17 cellular contexts compared by ENCODE assay signal in the genomic region with DNA sequence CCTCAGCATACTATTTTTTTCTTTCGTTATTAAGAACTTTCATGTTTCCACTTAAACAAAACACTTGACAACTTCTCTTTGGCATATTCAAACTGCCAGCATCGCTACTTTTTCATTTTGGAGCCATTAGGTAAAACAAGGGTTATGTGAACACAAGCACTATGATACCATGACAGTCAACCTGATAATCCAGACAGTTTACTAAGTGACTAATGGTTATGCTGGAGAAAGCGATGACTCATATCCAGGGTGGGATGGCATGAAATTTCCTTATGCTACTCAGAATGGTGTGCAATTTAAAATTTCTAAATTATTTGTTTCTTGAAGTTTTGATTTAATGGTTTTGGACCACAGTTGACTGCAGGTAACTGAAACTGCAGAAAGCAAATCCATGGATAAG. TPM values are rescaled to one million over a fixed set of nuclear protein-coding genes. Genes with fewer than 3 reads are reported as not detected.
A peak's percentile ranks its signal among the peaks of the same experiment; 100 is the strongest.
DNase-seq lines count a peak whose midpoint lies in the region; ATAC-seq, FAIRE-seq and TF ChIP-seq lines count a peak whose summit lies in the region.
"Had no signal": no experiment of that assay in that cellular context is flagged by ENCODE, and none has a peak within 500 bp of the region (broad histone marks: within the 10 kb centered on the region; RNA-seq: fewer than 3 reads in every experiment).

No MANE protein-coding gene starts in this region.

- no peaks in the 10 kb centered on the region for H3K27me3 Mint-ChIP-seq in MCF 10A (ENCODE audit: insufficient read depth, unreplicated experiment)

- no peaks in the 10 kb centered on the region for H3K9me2 ChIP-seq in hepatocyte (replicated peaks; ENCODE audit: insufficient read depth)

- no peaks in the 10 kb centered on the region for H4K20me1 ChIP-seq in fibroblast of lung (ENCODE audit: control insufficient read depth, extremely low read depth, insufficient read depth, low read length)
- no peaks in the 10 kb centered on the region for H4K20me1 ChIP-seq in hepatocyte (ENCODE audit: insufficient read depth, poor library complexity, severe bottlenecking)

- TF ChIP-seq CTCF in MCF 10A (IDR thresholded peaks at IDR 0.05; ENCODE audit: unreplicated experiment) (no peak), breast epithelium (IDR thresholded peaks at IDR 0.05) (no peak), fibroblast of lung (conservative IDR thresholded peaks at IDR 0.05 in 1 of 2, IDR thresholded peaks at IDR 0.05 in 1 of 2; ENCODE audit: low read depth in 1 of 2, low read length in 2 of 2) (no peak), hepatocyte (IDR thresholded peaks at IDR 0.05; ENCODE audit: poor library complexity) (no peak)

- no peak for TF ChIP-seq POLR2A in breast epithelium (IDR thresholded peaks at IDR 0.05)

- WGBS in hepatocyte (ENCODE audit: low lambda C conversion rate, missing lambda C conversion rate), result 86% methylated on average over 3 of the region's 3 CpGs

- H3K4me3 ChIP-seq in breast epithelium (no peak overlapping the region), fibroblast of lung (replicated peaks in 1 of 4; ENCODE audit: control extremely low read depth in 1 of 4, insufficient read depth in 1 of 4, low read depth in 3 of 4, low read length in 4 of 4) (no peak overlapping the region), hepatocyte (no peak overlapping the region)
- H3K4me3 ChIP-seq: colonic mucosa, esophagus muscularis mucosa, GM23338, stomach had no signal

- peaks cover 4% of the 10 kb centered on the region for H3K4me1 Mint-ChIP-seq in MCF 10A (ENCODE audit: insufficient read depth, unreplicated experiment)
- H3K4me1 Mint-ChIP-seq: activated B cell treated with CpG ODN at 0.5 μM for 24 hours, GM23338 had no signal

- in situ Hi-C loops in G401 (cut with HindIII; ENCODE audit: low sequenced_read_pairs), result no loop called here

- no TSS peak for BruUV-seq in MCF 10A (replicated peaks; lab: Mats Ljungman, UMichigan)

- peak; percentile 47; the same call in 2 of the 3 replicates for ATAC-seq in SK-N-SH treated with all-trans-retinoic acid at 6 μM for 48 hours
- ATAC-seq: GM23338 had no signal

- POLR2A ChIA-PET in MCF 10A (lab: Yijun Ruan, JAX), result no interaction called here

- H2AFZ ChIP-seq in fibroblast of lung (ENCODE audit: low read length) (no peak overlapping the region), hepatocyte (no peak overlapping the region)
- H2AFZ ChIP-seq: GM23338 had no signal

- no peaks in the 10 kb centered on the region for H3K36me3 Mint-ChIP-seq in MCF 10A (ENCODE audit: insufficient read depth, unreplicated experiment)

- no peaks in the 10 kb centered on the region for H3K4me1 ChIP-seq in breast epithelium
- peaks cover 6% of the 10 kb centered on the region for H3K4me1 ChIP-seq in fibroblast of lung (ENCODE audit: control insufficient read depth, extremely low read depth, insufficient read depth, low read length)
- H3K4me1 ChIP-seq in hepatocyte (ENCODE audit: insufficient read depth), result no peaks in the 10 kb centered on the region
- H3K4me1 ChIP-seq: colonic mucosa, esophagus muscularis mucosa, stomach had no signal

- DNase-seq in MCF 10A (ENCODE audit: unreplicated experiment) (peak; percentile 66), breast epithelium (ENCODE audit: low spot score in 2 of 2) (no peak), fibroblast of lung (ENCODE audit: low read depth in 2 of 2) (peak; percentile 44 to 60), urothelium cell line (ENCODE audit: low spot score) (peak; percentile 31), iPS-NIHi7 (ENCODE audit: extremely low spot score) (no peak), G401 (ENCODE audit: low spot score) (no peak), hepatocyte (ENCODE audit: low spot score) (no peak)
- DNase-seq: activated B cell treated with CpG ODN at 0.5 μM for 24 hours; activated CD8-positive, alpha-beta memory T cell treated with anti-CD3 and anti-CD28 coated beads, Interleukin-2, amount 50 U/mL, for 4 hours; colonic mucosa; NCI-H1436 treated with DMSO at 0.1 percent for 48 hours; NCI-H446; stomach had no signal

- no peaks in the 10 kb centered on the region for H3K27me3 ChIP-seq in breast epithelium
- H3K27me3 ChIP-seq in fibroblast of lung (ENCODE audit: control insufficient read depth, insufficient read depth, low read length), result no peaks in the 10 kb centered on the region
- H3K27me3 ChIP-seq in hepatocyte, result no peaks in the 10 kb centered on the region
- H3K27me3 ChIP-seq: colonic mucosa, stomach had no signal

- no peaks in the 10 kb centered on the region for H3K9me3 Mint-ChIP-seq in MCF 10A (ENCODE audit: unreplicated experiment)
- H3K9me3 Mint-ChIP-seq: activated B cell treated with CpG ODN at 0.5 μM for 24 hours, GM23338 had no signal

- H3K79me2 ChIP-seq in fibroblast of lung (ENCODE audit: control insufficient read depth, insufficient read depth, low read length) (no peaks in the 10 kb centered on the region), hepatocyte (no peaks in the 10 kb centered on the region)

- H3K27ac ChIP-seq in breast epithelium (no peak overlapping the region), fibroblast of lung (ENCODE audit: insufficient read depth, low read length) (no peak overlapping the region), hepatocyte (no peak overlapping the region)
- H3K27ac ChIP-seq: colonic mucosa, esophagus muscularis mucosa, stomach had no signal

- H3K4me2 ChIP-seq in fibroblast of lung (ENCODE audit: extremely low read depth, insufficient read depth, low read length), result no peak overlapping the region
- H3K4me2 ChIP-seq in hepatocyte, result no peak overlapping the region
- H3K4me2 ChIP-seq: GM23338 had no signal

- H3K9ac ChIP-seq in fibroblast of lung (ENCODE audit: insufficient read depth, low read length), result no peak overlapping the region

- H3K4me3 Mint-ChIP-seq in MCF 10A (ENCODE audit: unreplicated experiment), result no peak overlapping the region
- H3K4me3 Mint-ChIP-seq: activated B cell treated with CpG ODN at 0.5 μM for 24 hours, GM23338 had no signal

- no peaks in the 10 kb centered on the region for H3K9me3 ChIP-seq in breast epithelium
- H3K9me3 ChIP-seq in fibroblast of lung (ENCODE audit: control insufficient read depth, insufficient read depth, low read depth, low read length), result no peaks in the 10 kb centered on the region
- H3K9me3 ChIP-seq in hepatocyte (ENCODE audit: low read depth), result no peaks in the 10 kb centered on the region
- H3K9me3 ChIP-seq: colonic mucosa, esophagus muscularis mucosa, stomach had no signal

- peak; percentile 13 for FAIRE-seq in urothelium cell line (lab: Jason Lieb, UNC)

- intact Hi-C loops in MCF 10A (cut with micrococcal nuclease) (no loop called here), breast epithelium (cut with DNase I; ENCODE audit: low total_unique reads) (no loop called here)

- H3K27ac Mint-ChIP-seq in MCF 10A (ENCODE audit: low read depth, unreplicated experiment), result no peak overlapping the region
- H3K27ac Mint-ChIP-seq: activated B cell treated with CpG ODN at 0.5 μM for 24 hours, GM23338 had no signal

- H3K36me3 ChIP-seq in breast epithelium, result no peaks in the 10 kb centered on the region
- no peaks in the 10 kb centered on the region for H3K36me3 ChIP-seq in fibroblast of lung (ENCODE audit: control insufficient read depth, insufficient read depth, low read length)
- H3K36me3 ChIP-seq in hepatocyte (replicated peaks; ENCODE audit: insufficient read depth, low read depth), result no peaks in the 10 kb centered on the region
- H3K36me3 ChIP-seq: colonic mucosa, esophagus muscularis mucosa, stomach had no signal

- CTCF ChIA-PET in MCF 10A (lab: Yijun Ruan, JAX), result interaction anchor here (1.3 kb wide), 1 partner anchor 13 kb away, joined by 5 read pairs; no protein-coding TSS in a partner anchor

TF ChIP-seq in SK-N-SH treated with all-trans-retinoic acid at 6 μM for 48 hours, 23 proteins besides CTCF, POLR2A, EP300 and RAD21:
- TF ChIP-seq TCF4 (CRISPR knock-in tag; IDR thresholded peaks at IDR 0.05; ENCODE audit: borderline replicate concordance), result no peak
- TF ChIP-seq CSDC2 (CRISPR knock-in tag; IDR thresholded peaks at IDR 0.05), result no peak
- TF ChIP-seq PPARA (CRISPR knock-in tag; IDR thresholded peaks at IDR 0.05; ENCODE audit: borderline replicate concordance), result no peak
- TF ChIP-seq OSR1 (CRISPR knock-in tag; IDR thresholded peaks at IDR 0.05), result no peak
- no peak for TF ChIP-seq ZFP3 (CRISPR knock-in tag; IDR thresholded peaks at IDR 0.05)
- TF ChIP-seq, protein P1, sequence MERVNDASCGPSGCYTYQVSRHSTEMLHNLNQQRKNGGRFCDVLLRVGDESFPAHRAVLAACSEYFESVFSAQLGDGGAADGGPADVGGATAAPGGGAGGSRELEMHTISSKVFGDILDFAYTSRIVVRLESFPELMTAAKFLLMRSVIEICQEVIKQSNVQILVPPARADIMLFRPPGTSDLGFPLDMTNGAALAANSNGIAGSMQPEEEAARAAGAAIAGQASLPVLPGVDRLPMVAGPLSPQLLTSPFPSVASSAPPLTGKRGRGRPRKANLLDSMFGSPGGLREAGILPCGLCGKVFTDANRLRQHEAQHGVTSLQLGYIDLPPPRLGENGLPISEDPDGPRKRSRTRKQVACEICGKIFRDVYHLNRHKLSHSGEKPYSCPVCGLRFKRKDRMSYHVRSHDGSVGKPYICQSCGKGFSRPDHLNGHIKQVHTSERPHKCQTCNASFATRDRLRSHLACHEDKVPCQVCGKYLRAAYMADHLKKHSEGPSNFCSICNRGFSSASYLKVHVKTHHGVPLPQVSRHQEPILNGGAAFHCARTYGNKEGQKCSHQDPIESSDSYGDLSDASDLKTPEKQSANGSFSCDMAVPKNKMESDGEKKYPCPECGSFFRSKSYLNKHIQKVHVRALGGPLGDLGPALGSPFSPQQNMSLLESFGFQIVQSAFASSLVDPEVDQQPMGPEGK (CRISPR knock-in tag; IDR thresholded peaks at IDR 0.05; ENCODE audit: borderline replicate concordance), result no peak
- no peak for TF ChIP-seq ZNF565 (CRISPR knock-in tag; conservative IDR thresholded peaks at IDR 0.05; ENCODE audit: low read depth)

RNA-seq across cellular contexts. Expression of gene PRSS3, which starts 29.9 kb away (rescaled TPM):
- total RNA-seq in MCF 10A (2022) (0.74 and 1.4 TPM in 2 replicates), breast epithelium (under 1 TPM in 1 of 3 donors, not detected in 2; 0.33 TPM), fibroblast of lung (0.26 and 0.33 TPM in 2 replicates), hepatocyte (3.5 TPM in 1 of 2 replicates, not detected in the other)
- polyA plus RNA-seq in fibroblast of lung (2.9 and 11.4 TPM in 2 replicates), hepatocyte (1.5 and 1.6 TPM in 2 replicates)
- polyA plus RNA-seq in fibroblast of lung (2012), result 6.5 and 29.3 TPM in 2 replicates
- polyA minus RNA-seq in fibroblast of lung (ENCODE audit: low replicate concordance), result 10.3 and 41.5 TPM in 2 replicates
- not detected in 2 replicates for total RNA-seq in G401 (2014; rRNA removed; shearing (Covaris generic))
- total RNA-seq: A673, activated B cell treated with CpG ODN at 0.5 μM for 24 hours had no signal

RNA-seq across cellular contexts. Expression of gene UBE2R2, which starts 51.5 kb away (rescaled TPM):
- total RNA-seq in MCF 10A (2022) (33.8 and 41.6 TPM in 2 replicates), breast epithelium (10 to 100 TPM; 21.2 to 35.0 (median 22.6) TPM), fibroblast of lung (16.7 and 23.9 TPM in 2 replicates), hepatocyte (41.2 and 41.4 TPM in 2 replicates)
- polyA plus RNA-seq in fibroblast of lung (52.5 and 57.1 TPM in 2 replicates), hepatocyte (36.3 and 39.8 TPM in 2 replicates)
- polyA plus RNA-seq in fibroblast of lung (2012), result 44.7 and 50.8 TPM in 2 replicates
- 15.1 and 24.3 TPM in 2 replicates for polyA minus RNA-seq in fibroblast of lung (ENCODE audit: low replicate concordance)
- 25.0 and 35.5 TPM in 2 replicates for total RNA-seq in G401 (2014; rRNA removed; shearing (Covaris generic))

Comparison
In these comparisons a context has a peak if more than half of its experiments do, and no peak if none do; other contexts are left out.
1. DNase-seq: peak in MCF 10A (single experiment), fibroblast of lung (2 of 2) and urothelium cell line (single experiment); none in breast epithelium (0 of 2), iPS-NIHi7 (single experiment), G401 (single experiment) and hepatocyte (single experiment).